Comparison of ENCODE assay signal across 1 cellular context in genomic region chr6:142146828-142147662, GRCh38.
A peak's percentile ranks its signal among the peaks of the same experiment; 100 is the strongest.
TF ChIP-seq lines count a peak whose summit lies in the region.

NMBR (minus strand) TSS chr6:142147122; CDS start chr6:142088658, 58,464 bp downstream.
A gene with protein sequence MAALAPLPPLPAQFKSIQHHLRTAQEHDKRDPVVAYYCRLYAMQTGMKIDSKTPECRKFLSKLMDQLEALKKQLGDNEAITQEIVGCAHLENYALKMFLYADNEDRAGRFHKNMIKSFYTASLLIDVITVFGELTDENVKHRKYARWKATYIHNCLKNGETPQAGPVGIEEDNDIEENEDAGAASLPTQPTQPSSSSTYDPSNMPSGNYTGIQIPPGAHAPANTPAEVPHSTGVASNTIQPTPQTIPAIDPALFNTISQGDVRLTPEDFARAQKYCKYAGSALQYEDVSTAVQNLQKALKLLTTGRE (plus strand): TSS chr6:142147263. CDS start chr6:142147288, 25 bp downstream.

TF ChIP-seq in K562, 482 proteins besides CTCF, POLR2A, EP300 and RAD21 (continued from another document and continues in another):
- TF ChIP-seq, protein P1, sequence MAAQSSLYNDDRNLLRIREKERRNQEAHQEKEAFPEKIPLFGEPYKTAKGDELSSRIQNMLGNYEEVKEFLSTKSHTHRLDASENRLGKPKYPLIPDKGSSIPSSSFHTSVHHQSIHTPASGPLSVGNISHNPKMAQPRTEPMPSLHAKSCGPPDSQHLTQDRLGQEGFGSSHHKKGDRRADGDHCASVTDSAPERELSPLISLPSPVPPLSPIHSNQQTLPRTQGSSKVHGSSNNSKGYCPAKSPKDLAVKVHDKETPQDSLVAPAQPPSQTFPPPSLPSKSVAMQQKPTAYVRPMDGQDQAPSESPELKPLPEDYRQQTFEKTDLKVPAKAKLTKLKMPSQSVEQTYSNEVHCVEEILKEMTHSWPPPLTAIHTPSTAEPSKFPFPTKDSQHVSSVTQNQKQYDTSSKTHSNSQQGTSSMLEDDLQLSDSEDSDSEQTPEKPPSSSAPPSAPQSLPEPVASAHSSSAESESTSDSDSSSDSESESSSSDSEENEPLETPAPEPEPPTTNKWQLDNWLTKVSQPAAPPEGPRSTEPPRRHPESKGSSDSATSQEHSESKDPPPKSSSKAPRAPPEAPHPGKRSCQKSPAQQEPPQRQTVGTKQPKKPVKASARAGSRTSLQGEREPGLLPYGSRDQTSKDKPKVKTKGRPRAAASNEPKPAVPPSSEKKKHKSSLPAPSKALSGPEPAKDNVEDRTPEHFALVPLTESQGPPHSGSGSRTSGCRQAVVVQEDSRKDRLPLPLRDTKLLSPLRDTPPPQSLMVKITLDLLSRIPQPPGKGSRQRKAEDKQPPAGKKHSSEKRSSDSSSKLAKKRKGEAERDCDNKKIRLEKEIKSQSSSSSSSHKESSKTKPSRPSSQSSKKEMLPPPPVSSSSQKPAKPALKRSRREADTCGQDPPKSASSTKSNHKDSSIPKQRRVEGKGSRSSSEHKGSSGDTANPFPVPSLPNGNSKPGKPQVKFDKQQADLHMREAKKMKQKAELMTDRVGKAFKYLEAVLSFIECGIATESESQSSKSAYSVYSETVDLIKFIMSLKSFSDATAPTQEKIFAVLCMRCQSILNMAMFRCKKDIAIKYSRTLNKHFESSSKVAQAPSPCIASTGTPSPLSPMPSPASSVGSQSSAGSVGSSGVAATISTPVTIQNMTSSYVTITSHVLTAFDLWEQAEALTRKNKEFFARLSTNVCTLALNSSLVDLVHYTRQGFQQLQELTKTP (IDR thresholded peaks at IDR 0.05; ENCODE audit: low read depth in 1 of 2, partially characterized antibody in 2 of 2): peak; percentile 57 to 67
- no peak for TF ChIP-seq ZBED1 (IDR thresholded peaks at IDR 0.05)
- TF ChIP-seq TSC22D4 (tag; IDR thresholded peaks at IDR 0.05): no peak
- no peak for TF ChIP-seq NCOA4 (IDR thresholded peaks at IDR 0.05; ENCODE audit: partially characterized antibody)
- TF ChIP-seq SAP30 (IDR thresholded peaks at IDR 0.05; ENCODE audit: borderline replicate concordance, insufficient read depth, low read depth, low read length, poor library complexity, severe bottlenecking): peak; percentile 94
- TF ChIP-seq, protein P2, sequence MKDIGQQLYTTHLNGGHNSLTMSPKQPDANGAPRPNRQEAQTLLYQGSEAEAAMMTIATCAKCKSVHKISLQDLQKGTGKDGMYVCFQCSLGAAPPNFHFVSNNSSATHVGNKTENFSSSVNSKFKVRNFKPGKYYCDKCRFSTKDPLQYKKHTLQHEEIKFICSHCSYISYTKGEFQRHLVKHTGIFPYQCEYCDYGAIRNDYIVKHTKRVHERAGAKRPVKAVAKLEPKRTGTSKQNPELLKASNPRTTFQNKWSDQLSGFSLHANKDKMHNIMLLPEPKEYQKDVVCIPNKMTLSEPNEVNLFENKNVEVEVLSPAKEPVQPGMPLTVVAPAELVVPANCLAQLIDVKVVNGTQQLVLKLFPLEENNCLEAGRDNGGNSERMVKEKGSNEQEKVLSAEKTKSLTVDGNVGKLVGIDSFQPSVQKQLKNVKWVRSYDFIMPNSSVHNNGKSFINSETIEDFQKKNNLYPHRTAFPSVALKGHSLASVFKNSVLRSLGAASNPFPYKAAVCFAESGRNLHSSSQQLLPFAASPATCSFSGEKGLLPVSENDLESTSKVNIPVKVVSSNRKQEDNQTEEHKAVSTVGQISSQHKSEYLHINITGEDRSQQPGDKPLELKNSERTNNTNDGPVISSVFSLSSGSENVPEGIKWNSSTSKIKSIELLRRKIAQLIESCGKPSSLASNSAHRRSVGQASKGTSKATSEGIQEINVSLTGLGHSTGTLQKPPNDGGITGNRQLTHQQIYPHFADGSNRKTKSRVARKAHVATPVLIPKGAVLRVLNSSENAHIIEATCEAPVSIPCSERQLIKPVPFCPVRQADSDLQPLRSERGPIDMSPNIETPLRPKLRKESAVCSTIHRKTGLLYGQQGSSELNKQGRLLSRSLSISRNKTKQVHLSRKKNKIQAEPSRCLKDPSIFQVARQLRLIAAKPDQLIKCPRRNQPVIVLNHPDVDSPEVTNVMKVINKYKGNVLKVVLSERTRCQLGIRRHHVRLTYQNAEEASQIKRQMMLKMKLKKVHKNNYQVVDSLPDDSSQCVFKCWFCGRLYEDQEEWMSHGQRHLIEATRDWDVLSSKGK (CRISPR knock-in tag; IDR thresholded peaks at IDR 0.05): no peak
- peak; percentile 79; the same call in 1 of the 2 replicates for TF ChIP-seq JUN (IDR thresholded peaks at IDR 0.05; ENCODE audit: borderline replicate concordance, low read depth, low read length)
- TF ChIP-seq JUN (CRISPR knock-in tag; IDR thresholded peaks at IDR 0.05; ENCODE audit: borderline replicate concordance): no peak
- TF ChIP-seq ZNF780A (CRISPR knock-in tag; IDR thresholded peaks at IDR 0.05): no peak
- peak; percentile 98 for TF ChIP-seq CC2D1A (IDR thresholded peaks at IDR 0.05)
- TF ChIP-seq ZNF280B (CRISPR knock-in tag; IDR thresholded peaks at IDR 0.05): no peak
- peak; percentile 78 for TF ChIP-seq SMC3 (conservative IDR thresholded peaks at IDR 0.05; ENCODE audit: insufficient read depth, low read depth, low read length)
- TF ChIP-seq, protein P3, sequence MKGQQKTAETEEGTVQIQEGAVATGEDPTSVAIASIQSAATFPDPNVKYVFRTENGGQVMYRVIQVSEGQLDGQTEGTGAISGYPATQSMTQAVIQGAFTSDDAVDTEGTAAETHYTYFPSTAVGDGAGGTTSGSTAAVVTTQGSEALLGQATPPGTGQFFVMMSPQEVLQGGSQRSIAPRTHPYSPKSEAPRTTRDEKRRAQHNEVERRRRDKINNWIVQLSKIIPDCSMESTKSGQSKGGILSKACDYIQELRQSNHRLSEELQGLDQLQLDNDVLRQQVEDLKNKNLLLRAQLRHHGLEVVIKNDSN (CRISPR knock-in tag; IDR thresholded peaks at IDR 0.05): no peak
- TF ChIP-seq, protein P4, sequence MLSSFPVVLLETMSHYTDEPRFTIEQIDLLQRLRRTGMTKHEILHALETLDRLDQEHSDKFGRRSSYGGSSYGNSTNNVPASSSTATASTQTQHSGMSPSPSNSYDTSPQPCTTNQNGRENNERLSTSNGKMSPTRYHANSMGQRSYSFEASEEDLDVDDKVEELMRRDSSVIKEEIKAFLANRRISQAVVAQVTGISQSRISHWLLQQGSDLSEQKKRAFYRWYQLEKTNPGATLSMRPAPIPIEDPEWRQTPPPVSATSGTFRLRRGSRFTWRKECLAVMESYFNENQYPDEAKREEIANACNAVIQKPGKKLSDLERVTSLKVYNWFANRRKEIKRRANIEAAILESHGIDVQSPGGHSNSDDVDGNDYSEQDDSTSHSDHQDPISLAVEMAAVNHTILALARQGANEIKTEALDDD (IDR thresholded peaks at IDR 0.05): no peak
- no peak for TF ChIP-seq ATF4 (CRISPR knock-in tag; IDR thresholded peaks at IDR 0.05)
- TF ChIP-seq ZNF77 (CRISPR knock-in tag; IDR thresholded peaks at IDR 0.05): no peak
- TF ChIP-seq, protein P5, sequence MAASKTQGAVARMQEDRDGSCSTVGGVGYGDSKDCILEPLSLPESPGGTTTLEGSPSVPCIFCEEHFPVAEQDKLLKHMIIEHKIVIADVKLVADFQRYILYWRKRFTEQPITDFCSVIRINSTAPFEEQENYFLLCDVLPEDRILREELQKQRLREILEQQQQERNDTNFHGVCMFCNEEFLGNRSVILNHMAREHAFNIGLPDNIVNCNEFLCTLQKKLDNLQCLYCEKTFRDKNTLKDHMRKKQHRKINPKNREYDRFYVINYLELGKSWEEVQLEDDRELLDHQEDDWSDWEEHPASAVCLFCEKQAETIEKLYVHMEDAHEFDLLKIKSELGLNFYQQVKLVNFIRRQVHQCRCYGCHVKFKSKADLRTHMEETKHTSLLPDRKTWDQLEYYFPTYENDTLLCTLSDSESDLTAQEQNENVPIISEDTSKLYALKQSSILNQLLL (CRISPR knock-in tag; IDR thresholded peaks at IDR 0.05; ENCODE audit: borderline replicate concordance): no peak
- peak; percentile 81 for TF ChIP-seq TAF7 (tag; IDR thresholded peaks at IDR 0.05)
- peak; percentile 98 for TF ChIP-seq NKRF (IDR thresholded peaks at IDR 0.05; ENCODE audit: borderline replicate concordance)
- peak; percentile 70 for TF ChIP-seq CBX1 (IDR thresholded peaks at IDR 0.05; ENCODE audit: low read depth)
- peak; percentile 96 for TF ChIP-seq KLF13 (tag; IDR thresholded peaks at IDR 0.05; ENCODE audit: borderline replicate concordance, low read depth)
- peak; percentile 35 for TF ChIP-seq KAT2B (IDR thresholded peaks at IDR 0.05; ENCODE audit: low read depth, low read length)
- no peak for TF ChIP-seq EWSR1 (IDR thresholded peaks at IDR 0.05; ENCODE audit: borderline replicate concordance, low read depth, partially characterized antibody)
- TF ChIP-seq ZNF143 (CRISPR knock-in tag; IDR thresholded peaks at IDR 0.05): no peak
- TF ChIP-seq, protein P6, sequence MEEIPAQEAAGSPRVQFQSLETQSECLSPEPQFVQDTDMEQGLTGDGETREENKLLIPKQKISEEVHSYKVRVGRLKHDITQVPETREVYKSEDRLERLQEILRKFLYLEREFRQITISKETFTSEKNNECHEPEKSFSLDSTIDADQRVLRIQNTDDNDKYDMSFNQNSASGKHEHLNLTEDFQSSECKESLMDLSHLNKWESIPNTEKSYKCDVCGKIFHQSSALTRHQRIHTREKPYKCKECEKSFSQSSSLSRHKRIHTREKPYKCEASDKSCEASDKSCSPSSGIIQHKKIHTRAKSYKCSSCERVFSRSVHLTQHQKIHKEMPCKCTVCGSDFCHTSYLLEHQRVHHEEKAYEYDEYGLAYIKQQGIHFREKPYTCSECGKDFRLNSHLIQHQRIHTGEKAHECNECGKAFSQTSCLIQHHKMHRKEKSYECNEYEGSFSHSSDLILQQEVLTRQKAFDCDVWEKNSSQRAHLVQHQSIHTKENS (CRISPR knock-in tag; IDR thresholded peaks at IDR 0.05): no peak
